ENCODE assay signal across 15 cellular contexts in the genomic region with DNA sequence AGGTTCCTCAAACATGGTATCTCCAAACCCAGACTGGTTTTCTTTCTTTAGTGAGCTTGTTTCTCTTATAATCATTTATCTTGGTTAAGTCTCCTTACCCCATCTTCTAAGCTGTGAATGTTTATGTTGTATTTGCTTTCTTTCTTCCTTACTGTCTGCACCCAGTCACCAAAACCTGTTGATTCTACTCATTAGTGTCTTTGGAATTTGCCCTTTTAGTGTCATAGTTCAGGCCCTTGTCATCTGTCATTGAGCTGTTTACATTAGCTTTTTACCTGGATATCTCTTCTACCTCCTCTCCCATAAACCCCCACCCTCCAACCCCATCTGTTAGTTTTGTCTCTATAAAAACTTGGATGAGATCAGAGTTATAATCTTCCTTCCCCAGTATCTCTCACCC.
"Had no signal": no experiment of that assay in that cellular context is flagged by ENCODE, and none has a peak within 500 bp of the region (broad histone marks: within the 10 kb centered on the region; RNA-seq: fewer than 3 reads in every experiment).

No MANE protein-coding gene starts in this region.

- H3K4me1 Mint-ChIP-seq: naive thymus-derived CD4-positive, alpha-beta T cell had no signal

- FAIRE-seq: kidney, small intestine had no signal

- H3K27me3 ChIP-seq: foreskin keratinocyte, right atrium auricular region, stomach, transverse colon had no signal

- ATAC-seq: foreskin keratinocyte; left colon; naive thymus-derived CD4-positive, alpha-beta T cell had no signal

- H3K4me3 Mint-ChIP-seq: naive thymus-derived CD4-positive, alpha-beta T cell had no signal

- H3K27ac Mint-ChIP-seq: naive thymus-derived CD4-positive, alpha-beta T cell had no signal

- H3K4me1 ChIP-seq: foreskin keratinocyte had no signal

- DNase-seq: effector memory CD4-positive, alpha-beta T cell; foreskin keratinocyte; kidney; left colon; mammary epithelial cell; naive thymus-derived CD4-positive, alpha-beta T cell; posterior cingulate gyrus; small intestine; stimulated activated CD4-positive, alpha-beta T cell treated with anti-CD3 and anti-CD28 coated beads, Interleukin-12 subunit alpha, Interleukin-12 subunit beta, amount 100 ng/mL, for 4 hours; stimulated activated naive CD4-positive, alpha-beta T cell; stomach; substantia nigra; transverse colon had no signal

- H3K9me3 ChIP-seq: right atrium auricular region, stomach, thoracic aorta, transverse colon had no signal

- H3K27ac ChIP-seq: foreskin keratinocyte, right atrium auricular region, stomach, thoracic aorta, transverse colon had no signal

- H3K4me3 ChIP-seq: right atrium auricular region, stomach, thoracic aorta, transverse colon had no signal

- H3K9me3 Mint-ChIP-seq: naive thymus-derived CD4-positive, alpha-beta T cell had no signal
